ENCODE assay signal across 8 cellular contexts in the genomic region with DNA sequence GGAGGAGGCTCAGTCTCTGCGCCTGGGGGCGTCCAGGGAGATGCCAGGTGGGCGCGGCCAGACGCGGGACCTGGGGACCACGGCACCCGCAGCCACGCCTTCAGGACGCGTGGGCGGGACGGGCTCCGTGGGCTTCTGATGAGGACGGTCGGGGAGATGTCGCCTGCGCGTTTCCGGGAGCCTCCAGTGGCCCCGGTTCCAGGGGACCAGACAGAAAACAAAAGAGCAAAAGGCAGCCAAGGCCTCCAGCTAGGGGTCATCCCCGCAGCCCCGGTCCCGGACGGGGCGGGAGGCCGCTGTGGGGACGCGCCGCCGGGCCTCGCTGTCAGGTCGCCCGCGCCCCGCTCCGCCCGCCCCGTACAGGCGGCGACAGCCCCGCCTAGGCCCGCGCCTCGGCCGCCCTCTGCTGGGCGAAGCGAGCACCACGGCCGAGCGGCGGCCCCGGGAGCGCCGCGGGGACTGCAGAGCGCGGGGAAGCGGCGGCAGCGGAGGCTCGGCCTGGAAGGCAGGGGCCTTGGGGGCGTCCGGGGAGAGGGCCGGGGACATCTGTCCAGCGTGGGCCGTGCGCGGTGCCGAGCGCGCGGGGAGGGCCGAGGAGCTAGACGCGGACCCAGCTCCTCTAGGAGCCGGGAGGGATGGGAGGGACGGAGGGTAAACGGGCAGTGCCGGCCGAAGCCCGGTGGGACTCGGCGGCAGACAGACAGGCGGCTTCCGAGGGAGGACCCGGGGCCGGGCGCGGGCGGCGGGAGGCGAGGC. TPM values are rescaled to one million over a fixed set of nuclear protein-coding genes. Genes with fewer than 3 reads are reported as not detected.
A peak's percentile ranks its signal among the peaks of the same experiment; 100 is the strongest.
DNase-seq lines count a peak whose midpoint lies in the region; ATAC-seq, FAIRE-seq and TF ChIP-seq lines count a peak whose summit lies in the region.

No MANE protein-coding gene starts in this region.

- TF ChIP-seq POLR2A in GM12892 (IDR thresholded peaks at IDR 0.05; ENCODE audit: low read depth, low read length) = no peak

- DNase-seq in GM12892 (ENCODE audit: insufficient read length) = peak; percentile 93
- peak; percentile 48 for DNase-seq in NCI-H1048 (lab: John Stamatoyannopoulos, UW)
- DNase-seq in T-helper 2 cell = peak; percentile 66 to 83 (median 81)
- peak in 52 of 58 donors; percentile 7 to 80 (median 60) for DNase-seq in anterior cingulate cortex (lab: John Stamatoyannopoulos, UW)
- peak; percentile 93 for DNase-seq in hepatic stellate cell (ENCODE audit: low spot score)
- DNase-seq in retinal pigment epithelial cell (ENCODE audit: low read depth) = no peak
- DNase-seq in GF-D8 (lab: John Stamatoyannopoulos, UW) = no peak

- peak overlapping the region; percentile 59 for H3K4me3 ChIP-seq in retinal pigment epithelial cell (ENCODE audit: low read length)

- peak; percentile 48 for TF ChIP-seq CTCF in retinal pigment epithelial cell (conservative IDR thresholded peaks at IDR 0.05; ENCODE audit: low read depth, low read length)

- ATAC-seq in HG02623 (IDR thresholded peaks at IDR 0.05; ENCODE audit: unreplicated experiment) = peak; percentile 91

- peak; percentile 96 for FAIRE-seq in GM12892 (lab: Jason Lieb, UNC)

RNA-seq across cellular contexts. Expression of a gene that starts 48.7 kb away (rescaled TPM):
- polyA plus RNA-seq in GM12892 (2012; ENCODE audit: missing spikeins) = 2.9 TPM

Comparison
In these comparisons a context has a peak if more than half of its experiments do, and no peak if none do; other contexts are left out.
1. DNase-seq: peak in GM12892 (single experiment), NCI-H1048 (single experiment), T-helper 2 cell (5 of 5), anterior cingulate cortex (52 of 58) and hepatic stellate cell (single experiment); none in retinal pigment epithelial cell (single experiment) and GF-D8 (single experiment).